In genomic region chr9:129570450-129571297, GRCh38 we compare ENCODE assay signal across 8 cellular contexts. TPM values are rescaled to one million over a fixed set of nuclear protein-coding genes. Genes with fewer than 3 reads are reported as not detected.
A peak's percentile ranks its signal among the peaks of the same experiment; 100 is the strongest.
DNase-seq lines count a peak whose midpoint lies in the region; ATAC-seq, FAIRE-seq and TF ChIP-seq lines count a peak whose summit lies in the region.

No MANE protein-coding gene starts in this region.

- H3K9me3 ChIP-seq in iPS-18a (ENCODE audit: control insufficient read depth, low read depth, low read length) (no peaks in the 10 kb centered on the region), stomach (no peaks in the 10 kb centered on the region)

- H3K27me3 ChIP-seq in iPS-18a (ENCODE audit: control insufficient read depth, insufficient read depth, low read length) = no peaks in the 10 kb centered on the region
- peaks cover 0 to 11% (median 9%) of the 10 kb centered on the region in 3 donors for H3K27me3 ChIP-seq in stomach

- TF ChIP-seq POLR2A in H54 (IDR thresholded peaks at IDR 0.05; ENCODE audit: low read depth, low read length) (no peak), stomach (IDR thresholded peaks at IDR 0.05) (no peak)

- no peak for ATAC-seq in HG02870 (IDR thresholded peaks at IDR 0.05; ENCODE audit: unreplicated experiment)

- CTCF ChIA-PET in AG04449 (lab: Yijun Ruan, JAX) = interaction anchor here (0.7 to 3.2 kb wide), 9 partner anchors 9 to 432 kb away, joined by 3 to 21 read pairs (median 5); no protein-coding TSS in a partner anchor

- DNase-seq in AG04449 (ENCODE audit: low read depth, low spot score) = peak; percentile 89
- peak; percentile 61 for DNase-seq in H54 (ENCODE audit: insufficient read length, low spot score)
- peak in 29 of 56 donors; percentile 16 to 66 (median 38) for DNase-seq in amygdala (lab: John Stamatoyannopoulos, UW)
- DNase-seq in stomach = peak; percentile 71
- DNase-seq in HuH-7 (ENCODE audit: low spot score) = no peak
- no peak for DNase-seq in GM13977 (ENCODE audit: low spot score)

- FAIRE-seq in H54 (lab: Jason Lieb, UNC) = no peak

- H3K4me3 ChIP-seq in AG04449 (ENCODE audit: low read depth, low read length) = no peak overlapping the region
- H3K4me3 ChIP-seq in iPS-18a (ENCODE audit: low read length) = no peak overlapping the region
- H3K4me3 ChIP-seq in stomach = no peak overlapping the region

- H3K4me1 ChIP-seq in iPS-18a (ENCODE audit: control insufficient read depth, low read depth, low read length) (peaks cover 19% of the 10 kb centered on the region), stomach (peaks cover 36 to 51% (median 45%) of the 10 kb centered on the region in 4 donors)

- intact Hi-C loops in stomach (cut with DNase I; ENCODE audit: low total_unique reads) = no loop called here

- H3K36me3 ChIP-seq in iPS-18a (ENCODE audit: control insufficient read depth, low read depth, low read length) (no peaks in the 10 kb centered on the region), stomach (no peaks in the 10 kb centered on the region)

- TF ChIP-seq EP300 in stomach (IDR thresholded peaks at IDR 0.05) = no peak

- H3K9ac ChIP-seq in iPS-18a (ENCODE audit: low read length) = peak overlapping the region; percentile 21

- TF ChIP-seq CTCF in AG04449 (IDR thresholded peaks at IDR 0.05; ENCODE audit: insufficient read depth, low read length, missing control alignments) = no peak
- TF ChIP-seq CTCF in stomach (IDR thresholded peaks at IDR 0.05) = no peak
- TF ChIP-seq CTCF in GM13977 (IDR thresholded peaks at IDR 0.05; ENCODE audit: extremely low read depth, insufficient read depth, missing control alignments) = no peak

- H3K27ac ChIP-seq in iPS-18a (ENCODE audit: low read length) (no peak overlapping the region), stomach (peak overlapping the region; percentile 67 to 90 (median 85))

- WGBS in stomach, 5 donors = 45 to 58% (median 52%) methylated on average over 14 of the region's 14 CpGs

- in situ Hi-C loops in GM13977 (cut with MboI; ENCODE audit: low pct_unique_long_range_greater_than_20kb, low sequenced_read_pairs, unreplicated experiment) = no loop called here

- POLR2A ChIA-PET in AG04449 (lab: Yijun Ruan, JAX) = interaction anchor here (0.7 to 4.3 kb wide), 19 partner anchors 16 to 432 kb away, joined by 3 to 31 read pairs (median 4); partner anchors contain the start of genes C9orf50 and IER5L

RNA-seq across cellular contexts. Expression of gene C9orf50, which starts 50.2 kb away (rescaled TPM):
- not detected for total RNA-seq in stomach
- polyA plus RNA-seq in stomach = under 1 TPM in 1 of 3 donors, not detected in 2; 0.13 TPM

RNA-seq across cellular contexts. Expression of gene NTMT1, which starts 55.3 kb away (rescaled TPM):
- total RNA-seq in stomach = 10 to 100 TPM in 4 of 5 donors, 1 to 10 TPM in 1; 1.7 to 29.8 (median 16.1) TPM
- 10 to 100 TPM; 40.2 to 68.4 (median 45.8) TPM for polyA plus RNA-seq in stomach

Comparison
In these comparisons a context has a peak if more than half of its experiments do, and no peak if none do; other contexts are left out.
1. DNase-seq: peak in AG04449 (single experiment), H54 (single experiment), amygdala (29 of 56) and stomach (single experiment); none in HuH-7 (single experiment) and GM13977 (single experiment).